ENCODE assay signal across 19 cellular contexts in the genomic region with DNA sequence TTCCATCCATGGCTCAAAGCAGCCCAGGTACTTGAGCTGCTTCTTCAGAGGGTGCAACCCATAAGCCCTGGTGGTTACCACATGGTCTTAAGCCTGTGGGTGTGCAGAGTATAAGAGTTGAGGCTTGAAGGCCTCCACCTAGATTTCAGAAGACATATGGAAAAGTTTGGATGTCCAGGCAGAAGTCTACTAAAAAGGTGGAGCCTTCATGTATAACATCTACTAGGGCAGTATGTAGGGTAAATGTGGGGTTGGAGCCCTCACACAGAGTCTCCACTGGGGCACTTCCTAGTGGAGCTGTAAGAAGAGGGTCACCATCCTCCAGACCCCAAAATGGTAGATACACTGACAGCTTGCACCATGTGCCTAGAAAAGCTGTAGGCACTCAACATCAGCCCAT.
A peak's percentile ranks its signal among the peaks of the same experiment; 100 is the strongest.
DNase-seq lines count a peak whose midpoint lies in the region; ATAC-seq, FAIRE-seq and TF ChIP-seq lines count a peak whose summit lies in the region.
"Had no signal": no experiment of that assay in that cellular context is flagged by ENCODE, and none has a peak within 500 bp of the region (broad histone marks: within the 10 kb centered on the region; RNA-seq: fewer than 3 reads in every experiment).

No MANE protein-coding gene starts in this region.

- no peak for TF ChIP-seq CTCF in K562 (IDR thresholded peaks at IDR 0.05 in 2 of 3, conservative IDR thresholded peaks at IDR 0.05 in 1 of 3; ENCODE audit: insufficient read depth in 2 of 3, low read depth in 1 of 3, low read length in 3 of 3)
- no peak for TF ChIP-seq CTCF in lower leg skin (IDR thresholded peaks at IDR 0.05)
- TF ChIP-seq CTCF in chondrocyte (IDR thresholded peaks at IDR 0.05) = no peak

- no peak overlapping the region for H4K8ac ChIP-seq in mesendoderm (ENCODE audit: low read depth, low read length)

- H3K4ac ChIP-seq in mesendoderm (ENCODE audit: low read depth, low read length) = no peak overlapping the region

- H3K79me2 ChIP-seq in K562 (ENCODE audit: control insufficient read depth, insufficient read depth, low read length) (no peaks in the 10 kb centered on the region), mesendoderm (ENCODE audit: control insufficient read depth, insufficient read depth, low read length) (no peaks in the 10 kb centered on the region)

- no peaks in the 10 kb centered on the region for H3K4me1 Mint-ChIP-seq in activated CD4-positive, alpha-beta T cell treated with anti-CD3 and anti-CD28 coated beads, Interleukin-2, amount 10 ng/mL, durations not matched to agents 24 days and 14 days
- no peaks in the 10 kb centered on the region for H3K4me1 Mint-ChIP-seq in activated T-cell treated with anti-CD3 and anti-CD28 coated beads, Interleukin-2, amount 50 U/mL, for 4 hours (ENCODE audit: low read depth)
- no peaks in the 10 kb centered on the region for H3K4me1 Mint-ChIP-seq in chondrocyte (ENCODE audit: low read depth)
- H3K4me1 Mint-ChIP-seq: H9 had no signal

- no peak overlapping the region for H4K5ac ChIP-seq in mesendoderm (ENCODE audit: low read length)

- H3K27ac Mint-ChIP-seq in activated CD4-positive, alpha-beta T cell treated with anti-CD3 and anti-CD28 coated beads, Interleukin-2, amount 10 ng/mL, durations not matched to agents 24 days and 14 days = no peak overlapping the region
- H3K27ac Mint-ChIP-seq in chondrocyte (ENCODE audit: unreplicated experiment) = no peak overlapping the region
- H3K27ac Mint-ChIP-seq: CD8-positive, alpha-beta T cell; H9 had no signal

- H3K27ac ChIP-seq in HUES48 (ENCODE audit: low read depth, low read length) (no peak overlapping the region), K562 (ENCODE audit: extremely low read depth, low read depth, low read length) (no peak overlapping the region), mesendoderm (ENCODE audit: low read depth, low read length) (no peak overlapping the region)
- H3K27ac ChIP-seq: 22Rv1; A549; BLaER1 treated with 17β-estradiol and CSF1 and Interleukin-3, amounts not matched to agents 10 nM and 100 nM had no signal

- H3K4me3 ChIP-seq in HUES48 (ENCODE audit: low read depth, low read length) (0 out of 2 replicates have a peak overlapping the region, but pooled peaks have one; percentile 16), K562 (no peak overlapping the region), mesendoderm (ENCODE audit: low read length) (no peak overlapping the region), lower leg skin (ENCODE audit: low read depth, poor library complexity, severe bottlenecking) (no peak overlapping the region)
- H3K4me3 ChIP-seq: A549; BLaER1 treated with 17β-estradiol and CSF1 and Interleukin-3, amounts not matched to agents 10 nM and 100 nM; GM12878 had no signal

- H2AK5ac ChIP-seq in mesendoderm (ENCODE audit: low read length) = no peak overlapping the region

- H4K20me1 ChIP-seq in K562 (replicated peaks; ENCODE audit: control insufficient read depth, insufficient read depth, low read length) = no peaks in the 10 kb centered on the region
- H4K20me1 ChIP-seq: BLaER1 treated with 17β-estradiol and CSF1 and Interleukin-3, amounts not matched to agents 10 nM and 100 nM had no signal

- ATAC-seq in K562 = no peak
- no peak for ATAC-seq in activated T-cell treated with anti-CD3 and anti-CD28 coated beads, Interleukin-2, amount 50 U/mL, for 4 hours
- ATAC-seq: A549; CD8-positive, alpha-beta T cell; GM12878 had no signal

- H3K4me3 Mint-ChIP-seq in activated CD4-positive, alpha-beta T cell treated with anti-CD3 and anti-CD28 coated beads, Interleukin-2, amount 10 ng/mL, durations not matched to agents 24 days and 14 days = no peak overlapping the region
- no peak overlapping the region for H3K4me3 Mint-ChIP-seq in activated T-cell treated with anti-CD3 and anti-CD28 coated beads, Interleukin-2, amount 50 U/mL, for 4 hours
- no peak overlapping the region for H3K4me3 Mint-ChIP-seq in chondrocyte (ENCODE audit: unreplicated experiment)
- H3K4me3 Mint-ChIP-seq: CD8-positive, alpha-beta T cell; H9 had no signal

- CTCF ChIA-PET in K562 (lab: Yijun Ruan, JAX; ENCODE audit: low intra/inter-chr PET ratio) = no interaction called here

- DNase-seq in activated CD4-positive, alpha-beta T cell treated with anti-CD3 and anti-CD28 coated beads, Interleukin-2, amount 10 ng/mL, durations not matched to agents 24 days and 14 days = peak; percentile 10
- DNase-seq in activated CD4-positive, alpha-beta T cell treated with anti-CD3 and anti-CD28 coated beads, Interleukin-2, amount 50 U/mL, for 48 hours = no peak
- DNase-seq in K562 (ENCODE audit: extremely low read depth in 1 of 4, low spot score in 3 of 4) (no peak), mesendoderm (peak; percentile 36), lower leg skin (ENCODE audit: low spot score in 2 of 2) (no peak), chondrocyte (ENCODE audit: low spot score) (no peak)
- DNase-seq in activated T-cell treated with anti-CD3 and anti-CD28 coated beads, Interleukin-2, amount 50 U/mL, for 4 hours = no peak
- DNase-seq: CD8-positive, alpha-beta T cell; DMS 273 treated with DMSO at 0.1 percent for 48 hours; DMS53; DND-41; EL; H9 had no signal

- H2BK5ac ChIP-seq in mesendoderm (ENCODE audit: low read length) = no peak overlapping the region

- H3K4me2 ChIP-seq in K562 (ENCODE audit: insufficient read depth, low read length) = no peak overlapping the region
- no peak overlapping the region for H3K4me2 ChIP-seq in mesendoderm (ENCODE audit: low read length)
- H3K4me2 ChIP-seq: A549; BLaER1 treated with 17β-estradiol and CSF1 and Interleukin-3, amounts not matched to agents 10 nM and 100 nM had no signal

- H3K36me3 ChIP-seq in HUES48 (ENCODE audit: control insufficient read depth, insufficient read depth, low read length) (no peaks in the 10 kb centered on the region), K562 (ENCODE audit: control insufficient read depth, insufficient read depth, low read length) (no peaks in the 10 kb centered on the region), mesendoderm (ENCODE audit: control insufficient read depth, insufficient read depth, low read length) (no peaks in the 10 kb centered on the region)

- FAIRE-seq in K562 (lab: Jason Lieb, UNC) = no peak
- FAIRE-seq: GM12878, GM19239 had no signal

- H3K4me1 ChIP-seq in HUES48 (ENCODE audit: control insufficient read depth, insufficient read depth, low read length) (no peaks in the 10 kb centered on the region), K562 (replicated peaks in 1 of 2; ENCODE audit: control insufficient read depth in 2 of 2, insufficient read depth in 2 of 2, low read length in 2 of 2) (peaks cover 0 to 13% of the 10 kb centered on the region in 2 experiments; a peak in 3 of 5 replicates), mesendoderm (ENCODE audit: control insufficient read depth, low read depth, low read length) (peaks cover 4% of the 10 kb centered on the region)
- H3K4me1 ChIP-seq: A549 had no signal

- in situ Hi-C loops in K562 (cut with MboI) = no loop called here

- peaks cover 23% of the 10 kb centered on the region for H3K9me3 ChIP-seq in HUES48 (ENCODE audit: control insufficient read depth, insufficient read depth, low read length)
- H3K9me3 ChIP-seq in K562 (replicated peaks; ENCODE audit: control insufficient read depth, insufficient read depth, low read depth, low read length) = peaks cover 3% of the 10 kb centered on the region

- H3K23ac ChIP-seq in mesendoderm (ENCODE audit: low read length) = no peak overlapping the region

- H3K36me3 Mint-ChIP-seq in activated CD4-positive, alpha-beta T cell treated with anti-CD3 and anti-CD28 coated beads, Interleukin-2, amount 10 ng/mL, durations not matched to agents 24 days and 14 days (ENCODE audit: low read depth) = no peaks in the 10 kb centered on the region
- no peaks in the 10 kb centered on the region for H3K36me3 Mint-ChIP-seq in activated T-cell treated with anti-CD3 and anti-CD28 coated beads, Interleukin-2, amount 50 U/mL, for 4 hours (ENCODE audit: insufficient read depth)
- no peaks in the 10 kb centered on the region for H3K36me3 Mint-ChIP-seq in chondrocyte (ENCODE audit: low read depth)
- H3K36me3 Mint-ChIP-seq: CD8-positive, alpha-beta T cell had no signal

- POLR2A ChIA-PET in K562 (lab: Yijun Ruan, JAX) = interaction anchor here (0.9 kb wide), 1 partner anchor 10 kb away, joined by 3 read pairs; no protein-coding TSS in a partner anchor

- BruUV-seq in K562 (replicated peaks; lab: Mats Ljungman, UMichigan) = no TSS peak

- no peaks in the 10 kb centered on the region for H3K27me3 Mint-ChIP-seq in activated CD4-positive, alpha-beta T cell treated with anti-CD3 and anti-CD28 coated beads, Interleukin-2, amount 10 ng/mL, durations not matched to agents 24 days and 14 days
- peaks cover 3% of the 10 kb centered on the region for H3K27me3 Mint-ChIP-seq in activated T-cell treated with anti-CD3 and anti-CD28 coated beads, Interleukin-2, amount 50 U/mL, for 4 hours (ENCODE audit: low read depth)
- no peaks in the 10 kb centered on the region for H3K27me3 Mint-ChIP-seq in chondrocyte (ENCODE audit: low read depth)

- H2BK120ac ChIP-seq in mesendoderm (ENCODE audit: low read depth, low read length) = no peak overlapping the region

- no peaks in the 10 kb centered on the region for H3K79me1 ChIP-seq in mesendoderm (ENCODE audit: low read length)

- no peak for TF ChIP-seq POLR2A in K562 (conservative IDR thresholded peaks at IDR 0.05)
- no peak for TF ChIP-seq POLR2A in lower leg skin (IDR thresholded peaks at IDR 0.05)

- H3K56ac ChIP-seq in mesendoderm (ENCODE audit: low read length) = no peak overlapping the region

- no peak overlapping the region for H2AFZ ChIP-seq in K562 (ENCODE audit: low read depth, low read length)

- H2BK15ac ChIP-seq in mesendoderm (replicated peaks; ENCODE audit: low read depth) = no peak overlapping the region

- TF ChIP-seq RAD21 in K562 (CRISPR knock-in tag; conservative IDR thresholded peaks at IDR 0.05 in 1 of 2, IDR thresholded peaks at IDR 0.05 in 1 of 2) = no peak

- TF ChIP-seq EP300 in K562 (IDR thresholded peaks at IDR 0.05; ENCODE audit: low read length) = no peak

- intact Hi-C loops in activated CD4-positive, alpha-beta T cell treated with anti-CD3 and anti-CD28 coated beads, Interleukin-2, amount 10 ng/mL, durations not matched to agents 24 days and 14 days (cut with micrococcal nuclease) = no loop called here
- intact Hi-C loops in K562 (cut with micrococcal nuclease) (no loop called here), lower leg skin (cut with DNase I; ENCODE audit: low total_unique reads) (no loop called here)

- H3K27me3 ChIP-seq in HUES48 (ENCODE audit: control insufficient read depth, insufficient read depth, low read length) (no peaks in the 10 kb centered on the region), K562 (ENCODE audit: control insufficient read depth in 2 of 2, insufficient read depth in 2 of 2, low read length in 2 of 2) (no peaks in the 10 kb centered on the region), mesendoderm (ENCODE audit: insufficient read depth, low read length, poor library complexity) (no peaks in the 10 kb centered on the region)
- H3K27me3 ChIP-seq: BLaER1 treated with 17β-estradiol and CSF1 and Interleukin-3, amounts not matched to agents 10 nM and 100 nM had no signal

- no peak overlapping the region for H3K18ac ChIP-seq in mesendoderm (ENCODE audit: low read length)

- no peaks in the 10 kb centered on the region for H3K9me1 ChIP-seq in K562 (ENCODE audit: control insufficient read depth, insufficient read depth, low read length)

- no peak overlapping the region for H3K9ac ChIP-seq in HUES48 (ENCODE audit: low read depth, low read length)
- no peak overlapping the region for H3K9ac ChIP-seq in K562 (ENCODE audit: insufficient read depth in 1 of 2, low read depth in 2 of 2, low read length in 2 of 2)
- no peak overlapping the region for H3K9ac ChIP-seq in mesendoderm (ENCODE audit: low read length)
- H3K9ac ChIP-seq: BLaER1 treated with 17β-estradiol and CSF1 and Interleukin-3, amounts not matched to agents 10 nM and 100 nM had no signal

- peaks cover 8% of the 10 kb centered on the region for H3K9me3 Mint-ChIP-seq in activated CD4-positive, alpha-beta T cell treated with anti-CD3 and anti-CD28 coated beads, Interleukin-2, amount 10 ng/mL, durations not matched to agents 24 days and 14 days
- peaks cover 15% of the 10 kb centered on the region for H3K9me3 Mint-ChIP-seq in activated T-cell treated with anti-CD3 and anti-CD28 coated beads, Interleukin-2, amount 50 U/mL, for 4 hours
- peaks cover 21% of the 10 kb centered on the region for H3K9me3 Mint-ChIP-seq in chondrocyte (ENCODE audit: low read depth)

Comparison
In these comparisons a context has a peak if more than half of its experiments do, and no peak if none do; other contexts are left out.
1. DNase-seq: peak in activated CD4-positive, alpha-beta T cell treated with anti-CD3 and anti-CD28 coated beads, Interleukin-2, amount 10 ng/mL, durations not matched to agents 24 days and 14 days (single experiment) and mesendoderm (single experiment); none in activated CD4-positive, alpha-beta T cell treated with anti-CD3 and anti-CD28 coated beads, Interleukin-2, amount 50 U/mL, for 48 hours (0 of 2), K562 (0 of 4), activated T-cell treated with anti-CD3 and anti-CD28 coated beads, Interleukin-2, amount 50 U/mL, for 4 hours (single experiment), lower leg skin (0 of 2) and chondrocyte (single experiment).